ENCODE assay signal across 13 cellular contexts in genomic region chr6:104625536-104625935, GRCh38.
A peak's percentile ranks its signal among the peaks of the same experiment; 100 is the strongest.
DNase-seq lines count a peak whose midpoint lies in the region; ATAC-seq and TF ChIP-seq lines count a peak whose summit lies in the region.
"Had no signal": no experiment of that assay in that cellular context is flagged by ENCODE, and none has a peak within 500 bp of the region (broad histone marks: within the 10 kb centered on the region; RNA-seq: fewer than 3 reads in every experiment).

No MANE protein-coding gene starts in this region.

- no peaks in the 10 kb centered on the region for H3K9me3 Mint-ChIP-seq in progenitor cell of endocrine pancreas (ENCODE audit: low read depth)
- H3K9me3 Mint-ChIP-seq in activated T-cell treated with anti-CD3 and anti-CD28 coated beads, Interleukin-2, amount 50 U/mL, for 72 hours: no peaks in the 10 kb centered on the region
- H3K9me3 Mint-ChIP-seq in activated CD8-positive, alpha-beta memory T cell treated with anti-CD3 and anti-CD28 coated beads, Interleukin-2, amount 10 ng/mL, durations not matched to agents 7 days and 5 days (ENCODE audit: low read depth): no peaks in the 10 kb centered on the region
- H3K9me3 Mint-ChIP-seq: naive B cell had no signal

- H3K27me3 Mint-ChIP-seq in progenitor cell of endocrine pancreas: no peaks in the 10 kb centered on the region
- H3K27me3 Mint-ChIP-seq in activated T-cell treated with anti-CD3 and anti-CD28 coated beads, Interleukin-2, amount 50 U/mL, for 72 hours (ENCODE audit: low read depth): peaks cover 12% of the 10 kb centered on the region
- H3K27me3 Mint-ChIP-seq in activated CD8-positive, alpha-beta memory T cell treated with anti-CD3 and anti-CD28 coated beads, Interleukin-2, amount 10 ng/mL, durations not matched to agents 7 days and 5 days: peaks cover 19% of the 10 kb centered on the region

- ATAC-seq in Panc1 (peak; percentile 65), GM21367 (IDR thresholded peaks at IDR 0.05; ENCODE audit: unreplicated experiment) (no peak)
- ATAC-seq in activated T-cell treated with anti-CD3 and anti-CD28 coated beads, Interleukin-2, amount 50 U/mL, for 72 hours (replicated peaks in 1 of 2): no peak
- no peak for ATAC-seq in activated CD8-positive, alpha-beta memory T cell treated with anti-CD3 and anti-CD28 coated beads, Interleukin-2, amount 10 ng/mL, durations not matched to agents 7 days and 5 days
- ATAC-seq: K562 had no signal

- intact Hi-C loops in Panc1 (cut with micrococcal nuclease; ENCODE audit: unreplicated experiment): loop anchor here (10.0 kb wide), 1 partner anchor 149 kb away; no protein-coding TSS in a partner anchor

- DNase-seq in ELR (ENCODE audit: low read depth) (peak; percentile 96), Panc1 (ENCODE audit: low read depth, low spot score) (no peak), fibroblast of peridontal ligament (ENCODE audit: extremely low read depth) (peak; percentile 12), progenitor cell of endocrine pancreas (ENCODE audit: low spot score, unreplicated experiment) (no peak), hippocampal formation (lab: John Stamatoyannopoulos, UW) (no peak)
- DNase-seq in activated T-cell treated with anti-CD3 and anti-CD28 coated beads, Interleukin-2, amount 50 U/mL, for 72 hours: no peak
- DNase-seq in activated CD8-positive, alpha-beta memory T cell treated with anti-CD3 and anti-CD28 coated beads, Interleukin-2, amount 10 ng/mL, durations not matched to agents 7 days and 5 days: no peak
- DNase-seq: activated effector memory CD4-positive, alpha-beta T cell treated with anti-CD3 and anti-CD28 coated beads, Interleukin-2, amount 50 U/mL, for 16 hours; dermis blood vessel endothelial cell; naive B cell; stimulated activated CD4-positive, alpha-beta T cell treated with anti-CD3 and anti-CD28 coated beads, Interleukin-15, amount 100 ng/mL, for 24 hours had no signal

- POLR2A ChIA-PET in Panc1 (lab: Charles Lee): no interaction called here

- no peak overlapping the region for H3K4me3 ChIP-seq in Panc1 (ENCODE audit: low read depth in 2 of 2, low read length in 2 of 2)
- H3K4me3 ChIP-seq: K562 had no signal

- peak overlapping the region; percentile 77 for H3K27ac ChIP-seq in Panc1 (ENCODE audit: low read length)

- H3K4me1 ChIP-seq in Panc1 (ENCODE audit: control insufficient read depth, insufficient read depth, low read length): peaks cover 35% of the 10 kb centered on the region

- no peak overlapping the region for H3K4me3 Mint-ChIP-seq in progenitor cell of endocrine pancreas (ENCODE audit: low read depth)
- H3K4me3 Mint-ChIP-seq in activated T-cell treated with anti-CD3 and anti-CD28 coated beads, Interleukin-2, amount 50 U/mL, for 72 hours: no peak overlapping the region
- no peak overlapping the region for H3K4me3 Mint-ChIP-seq in activated CD8-positive, alpha-beta memory T cell treated with anti-CD3 and anti-CD28 coated beads, Interleukin-2, amount 10 ng/mL, durations not matched to agents 7 days and 5 days
- H3K4me3 Mint-ChIP-seq: naive B cell had no signal

- in situ Hi-C loops in Panc1 (cut with HindIII; ENCODE audit: low pct_unique_long_range_greater_than_20kb, low sequenced_read_pairs): no loop called here

- CTCF ChIA-PET in Panc1 (lab: Charles Lee): interaction anchor here (0.6 kb wide), 1 partner anchor 94 kb away, joined by 9 read pairs; no protein-coding TSS in a partner anchor
- CTCF ChIA-PET in activated CD8-positive, alpha-beta memory T cell treated with anti-CD3 and anti-CD28 coated beads, Interleukin-2, amount 10 ng/mL, durations not matched to agents 7 days and 5 days (lab: Charles Lee): interaction anchor here (1.2 kb wide), 1 partner anchor 58 kb away, joined by 3 read pairs; no protein-coding TSS in a partner anchor

- peak overlapping the region; percentile 12 for H3K27ac Mint-ChIP-seq in progenitor cell of endocrine pancreas
- H3K27ac Mint-ChIP-seq in activated T-cell treated with anti-CD3 and anti-CD28 coated beads, Interleukin-2, amount 50 U/mL, for 72 hours: no peak overlapping the region
- no peak overlapping the region for H3K27ac Mint-ChIP-seq in activated CD8-positive, alpha-beta memory T cell treated with anti-CD3 and anti-CD28 coated beads, Interleukin-2, amount 10 ng/mL, durations not matched to agents 7 days and 5 days
- H3K27ac Mint-ChIP-seq: naive B cell had no signal

- no TSS peak for BruUV-seq in Panc1 (replicated peaks; lab: Mats Ljungman, UMichigan)

- H3K36me3 Mint-ChIP-seq in progenitor cell of endocrine pancreas (ENCODE audit: insufficient read depth): no peaks in the 10 kb centered on the region
- H3K36me3 Mint-ChIP-seq in activated T-cell treated with anti-CD3 and anti-CD28 coated beads, Interleukin-2, amount 50 U/mL, for 72 hours (ENCODE audit: insufficient read depth in 2 of 2): no peaks in the 10 kb centered on the region
- H3K36me3 Mint-ChIP-seq in activated CD8-positive, alpha-beta memory T cell treated with anti-CD3 and anti-CD28 coated beads, Interleukin-2, amount 10 ng/mL, durations not matched to agents 7 days and 5 days: no peaks in the 10 kb centered on the region
- H3K36me3 Mint-ChIP-seq: naive B cell had no signal

- TF ChIP-seq CTCF in Panc1 (IDR thresholded peaks at IDR 0.05) (no peak), progenitor cell of endocrine pancreas (IDR thresholded peaks at IDR 0.05; ENCODE audit: unreplicated experiment) (no peak)

- no peaks in the 10 kb centered on the region for H3K36me3 ChIP-seq in Panc1 (ENCODE audit: control insufficient read depth, insufficient read depth, low read length)

- H3K4me1 Mint-ChIP-seq in progenitor cell of endocrine pancreas (ENCODE audit: low read depth): peaks cover 22% of the 10 kb centered on the region
- H3K4me1 Mint-ChIP-seq in activated T-cell treated with anti-CD3 and anti-CD28 coated beads, Interleukin-2, amount 50 U/mL, for 72 hours (ENCODE audit: low read depth): peaks cover 10% of the 10 kb centered on the region
- peaks cover 5% of the 10 kb centered on the region for H3K4me1 Mint-ChIP-seq in activated CD8-positive, alpha-beta memory T cell treated with anti-CD3 and anti-CD28 coated beads, Interleukin-2, amount 10 ng/mL, durations not matched to agents 7 days and 5 days

- H3K27me3 ChIP-seq in Panc1 (ENCODE audit: control insufficient read depth, insufficient read depth, low read length): no peaks in the 10 kb centered on the region

- H3K9me3 ChIP-seq in Panc1 (ENCODE audit: control insufficient read depth, insufficient read depth, low read depth, low read length): no peaks in the 10 kb centered on the region

Comparison
In these comparisons a context has a peak if more than half of its experiments do, and no peak if none do; other contexts are left out.
1. DNase-seq: peak in ELR (single experiment) and fibroblast of peridontal ligament (single experiment); none in Panc1 (single experiment), progenitor cell of endocrine pancreas (single experiment), hippocampal formation (0 of 2), activated T-cell treated with anti-CD3 and anti-CD28 coated beads, Interleukin-2, amount 50 U/mL, for 72 hours (0 of 2) and activated CD8-positive, alpha-beta memory T cell treated with anti-CD3 and anti-CD28 coated beads, Interleukin-2, amount 10 ng/mL, durations not matched to agents 7 days and 5 days (single experiment).